Comparison of ENCODE assay signal across 16 cellular contexts in genomic region chr3:48210534-48210933, GRCh38. TPM values are rescaled to one million over a fixed set of nuclear protein-coding genes. Genes with fewer than 3 reads are reported as not detected.
"Had no signal": no experiment of that assay in that cellular context is flagged by ENCODE, and none has a peak within 500 bp of the region (broad histone marks: within the 10 kb centered on the region; RNA-seq: fewer than 3 reads in every experiment).

No MANE protein-coding gene starts in this region.

RNA-seq across cellular contexts. Expression of gene CAMP, which starts 12.8 kb away (rescaled TPM):
- total RNA-seq: activated naive CD4-positive, alpha-beta T cell treated with anti-CD3 and anti-CD28 coated beads for 36 hours; activated naive CD4-positive, alpha-beta T cell treated with anti-CD3 and anti-CD28 coated beads, Interleukin-2, amount 50 U/mL, for 72 hours; activated naive CD8-positive, alpha-beta T cell treated with anti-CD3 and anti-CD28 coated beads for 36 hours; activated naive CD8-positive, alpha-beta T cell treated with anti-CD3 and anti-CD28 coated beads, Interleukin-2, amount 10 ng/mL, durations not matched to agents 7 days and 5 days; activated T-cell treated with anti-CD3 and anti-CD28 coated beads, Interleukin-2, amount 50 U/mL, for 4 hours; activated T-cell treated with anti-CD3 and anti-CD28 coated beads, Interleukin-2, amount 50 U/mL, for 72 hours; activated T-helper 1 cell treated with anti-CD3 and anti-CD28 coated beads, Interleukin-12 subunit alpha, Interleukin-12 subunit beta, Interleukin-2, Interleukin-4 antibody, amounts not matched to agents 30 ng/mL and 10 ng/mL and 1 ng/mL, durations not matched to agents 14 hours and 24 hours and 36 hours; activated T-helper 17 cell treated with anti-CD3 and anti-CD28 coated beads, Interleukin-2, amount 50 U/mL, for 72 hours; activated T-helper 2 cell treated with anti-CD3 and anti-CD28 coated beads, Interferon-gamma antibody, Interleukin-2, Interleukin-4, amounts not matched to agents 10 μg/mL and 5 μg/mL and 100 μg/mL, durations not matched to agents 14 hours and 24 hours and 36 hours; adrenal gland; ascending aorta; astrocyte; body of pancreas; cardiac muscle cell; cerebellum; chondrocyte had no signal

RNA-seq across cellular contexts. Expression of gene CDC25A, which starts 22.3 kb away (rescaled TPM):
- total RNA-seq: ascending aorta had no signal
